Comparison of ENCODE assay signal across 10 cellular contexts in genomic region chr3:43024183-43024865, GRCh38. TPM values are rescaled to one million over a fixed set of nuclear protein-coding genes. Genes with fewer than 3 reads are reported as not detected.
DNase-seq lines count a peak whose midpoint lies in the region; ATAC-seq lines count a peak whose summit lies in the region.
"Had no signal": no experiment of that assay in that cellular context is flagged by ENCODE, and none has a peak within 500 bp of the region (broad histone marks: within the 10 kb centered on the region; RNA-seq: fewer than 3 reads in every experiment).

No MANE protein-coding gene starts in this region.

- DNase-seq in stimulated activated CD4-positive, alpha-beta T cell treated with anti-CD3 and anti-CD28 coated beads, Interleukin-12 subunit alpha, Interleukin-12 subunit beta, amount 100 ng/mL, for 4 hours, result peak; percentile 19
- DNase-seq in stimulated activated CD4-positive, alpha-beta T cell treated with anti-CD3 and anti-CD28 coated beads, Interleukin-4, amount 100 ng/mL, for 24 hours, result no peak
- DNase-seq in activated CD4-positive, alpha-beta T cell treated with anti-CD3 and anti-CD28 coated beads for 48 hours, result peak; percentile 54
- DNase-seq in effector CD4-positive, alpha-beta T cell, result peak; percentile 35
- DNase-seq in DMS53 (lab: John Stamatoyannopoulos, UW) (no peak), left colon (no peak)
- DNase-seq: IMR-90, NCI-H446 treated with DMSO at 0.1 percent for 48 hours had no signal

- intact Hi-C loops in left colon (cut with DNase I, micrococcal nuclease), result no loop called here

- ATAC-seq in HG03095 (IDR thresholded peaks at IDR 0.05; ENCODE audit: unreplicated experiment) (no peak), left colon (no peak), GM19328 (IDR thresholded peaks at IDR 0.05; ENCODE audit: unreplicated experiment) (no peak)

RNA-seq across cellular contexts. Expression of gene GASK1A, which starts 45.2 kb away (rescaled TPM):
- 1 to 10 TPM; 1.1 to 2.5 TPM for total RNA-seq in left colon

Comparison
In these comparisons a context has a peak if more than half of its experiments do, and no peak if none do; other contexts are left out.
1. DNase-seq: peak in stimulated activated CD4-positive, alpha-beta T cell treated with anti-CD3 and anti-CD28 coated beads, Interleukin-12 subunit alpha, Interleukin-12 subunit beta, amount 100 ng/mL, for 4 hours (single experiment), activated CD4-positive, alpha-beta T cell treated with anti-CD3 and anti-CD28 coated beads for 48 hours (single experiment) and effector CD4-positive, alpha-beta T cell (single experiment); none in stimulated activated CD4-positive, alpha-beta T cell treated with anti-CD3 and anti-CD28 coated beads, Interleukin-4, amount 100 ng/mL, for 24 hours (single experiment), DMS53 (single experiment) and left colon (0 of 2).